In the genomic region with DNA sequence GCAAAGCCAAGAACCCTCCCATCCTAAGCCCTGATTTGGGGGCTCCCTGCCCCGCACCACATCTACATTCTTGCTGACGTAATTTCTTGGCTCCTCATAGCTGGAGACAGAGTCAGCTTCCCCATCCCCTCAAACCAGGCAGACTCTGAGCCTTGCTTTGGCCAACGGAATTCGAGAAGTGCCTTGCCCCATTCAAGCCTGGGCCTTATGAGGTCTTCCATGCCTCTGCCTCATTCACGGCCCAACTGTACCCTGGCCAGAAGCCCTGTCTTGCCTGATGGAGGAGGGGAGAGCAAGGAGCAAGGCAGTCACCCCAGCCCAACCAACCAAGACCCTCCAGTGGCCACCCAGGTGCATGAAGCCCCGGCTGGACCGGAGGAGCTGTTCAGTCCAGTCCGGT, we compare ENCODE assay signal across 8 cellular contexts.
"Had no signal": no experiment of that assay in that cellular context is flagged by ENCODE, and none has a peak within 500 bp of the region (broad histone marks: within the 10 kb centered on the region; RNA-seq: fewer than 3 reads in every experiment).

No MANE protein-coding gene starts in this region.

- H3K9ac ChIP-seq: KMS-11 had no signal

- H3K4me3 ChIP-seq: K562 had no signal

- H3K4me2 ChIP-seq: KMS-11 had no signal

- FAIRE-seq: HepG2, HTR-8/SVneo, K562 had no signal

- DNase-seq: IMR-90, KBM-7, KG1 had no signal

- H3K27ac ChIP-seq: HL-60, KMS-11 had no signal

- ATAC-seq: HepG2, K562 had no signal
